28 cellular contexts compared by ENCODE assay signal in genomic region chr20:23207826-23208555, GRCh38.
"Had no signal": no experiment of that assay in that cellular context is flagged by ENCODE, and none has a peak within 500 bp of the region (broad histone marks: within the 10 kb centered on the region; RNA-seq: fewer than 3 reads in every experiment).

No MANE protein-coding gene starts in this region.

- H3K4me2 ChIP-seq: neural progenitor cell, smooth muscle cell had no signal

- H3K9ac ChIP-seq: neural progenitor cell had no signal

- DNase-seq: hippocampal formation; immature natural killer cell; kidney; left ventricle myocardium inferior; mesendoderm; naive B cell; natural killer cell; nephron progenitor cell; occipital lobe; ovary; stimulated activated CD4-positive, alpha-beta T cell treated with anti-CD3 and anti-CD28 coated beads, Interleukin-2, amount 100 ng/mL, for 24 hours; stimulated activated CD4-positive, alpha-beta T cell treated with anti-CD3 and anti-CD28 coated beads, Interleukin-4, amount 100 ng/mL, for 1 hour; stimulated activated naive B cell treated with anti-CD40 and anti-IgM and Interleukin-4, amounts not matched to agents 10 μg/mL and 1 μg/mL and 100 μg/mL, for 72 hours; stimulated activated naive CD8-positive, alpha-beta T cell treated with anti-CD3 and anti-CD28 coated beads, Interleukin-15, Interleukin-2, amounts not matched to agents 100 U/mL and 50 U/mL, for 24 hours; stomach; tibial artery; trophoblast cell; upper lobe of right lung had no signal

- H3K4me1 ChIP-seq: right lobe of liver had no signal

- H3K27me3 ChIP-seq: neutrophil, ovary, right atrium auricular region, right lobe of liver, stomach, tibial artery, upper lobe of right lung had no signal

- H3K4me3 ChIP-seq: left ventricle myocardium inferior, lung, neural progenitor cell, ovary, right atrium auricular region, right lobe of liver, smooth muscle cell, stomach, suprapubic skin, thoracic aorta, tibial artery, upper lobe of right lung had no signal

- H3K36me3 ChIP-seq: left ventricle myocardium inferior, neural progenitor cell, neutrophil, ovary, right atrium auricular region, right lobe of liver, stomach, suprapubic skin, thoracic aorta, tibial artery, upper lobe of right lung had no signal

- H3K27ac ChIP-seq: left ventricle myocardium inferior, neural progenitor cell, neutrophil, ovary, right atrium auricular region, right lobe of liver, stomach, suprapubic skin, thoracic aorta, tibial artery, upper lobe of right lung had no signal

- FAIRE-seq: islet of Langerhans, kidney, urothelium cell line had no signal

- H3K9me3 ChIP-seq: left ventricle myocardium inferior, neutrophil, ovary, right atrium auricular region, right lobe of liver, stomach, suprapubic skin, thoracic aorta, tibial artery, upper lobe of right lung had no signal

- H2AFZ ChIP-seq: neural progenitor cell had no signal
